In the genomic region with DNA sequence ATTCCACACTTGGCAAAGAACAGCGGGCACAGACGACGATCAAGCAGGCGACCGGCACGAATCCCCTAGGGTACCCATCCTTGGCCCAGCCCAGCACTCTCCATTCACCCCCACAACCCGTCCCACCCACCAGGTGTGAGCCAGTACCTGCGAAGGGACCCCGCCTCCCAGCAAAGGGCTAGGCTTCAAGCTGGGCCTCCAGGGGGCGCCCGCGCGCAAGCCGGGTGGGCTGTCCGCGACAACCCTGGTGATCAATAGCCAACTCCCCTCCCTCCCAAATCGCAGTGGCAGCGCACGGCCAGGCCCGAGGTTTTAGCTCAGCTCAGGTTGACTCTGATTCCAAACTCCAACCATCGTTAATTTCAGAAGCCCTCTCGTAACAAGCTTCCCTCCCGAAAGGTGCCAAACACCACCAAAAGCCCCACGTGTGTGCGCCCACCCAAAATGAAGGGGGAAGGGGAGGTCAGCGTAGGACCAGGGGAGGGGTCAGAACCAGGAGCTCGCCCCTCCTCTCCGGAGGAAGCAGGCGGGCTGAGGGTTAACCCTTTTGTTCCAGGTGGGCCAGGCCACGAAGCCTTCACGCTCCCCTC, we compare ENCODE assay signal across 1 cellular context.
TF ChIP-seq lines count a peak whose summit lies in the region.

No MANE protein-coding gene starts in this region.

TF ChIP-seq in HepG2, 621 proteins besides CTCF, POLR2A, EP300 and RAD21 (continued from another document and continues in another):
- TF ChIP-seq ZKSCAN8 (CRISPR knock-in tag; IDR thresholded peaks at IDR 0.05; ENCODE audit: borderline replicate concordance) = peak; percentile 71; the same call in 1 of the 2 replicates
- peak; percentile 99 for TF ChIP-seq ZEB1 (IDR thresholded peaks at IDR 0.05; ENCODE audit: insufficient replicate concordance, low read depth)
- TF ChIP-seq, protein P1, sequence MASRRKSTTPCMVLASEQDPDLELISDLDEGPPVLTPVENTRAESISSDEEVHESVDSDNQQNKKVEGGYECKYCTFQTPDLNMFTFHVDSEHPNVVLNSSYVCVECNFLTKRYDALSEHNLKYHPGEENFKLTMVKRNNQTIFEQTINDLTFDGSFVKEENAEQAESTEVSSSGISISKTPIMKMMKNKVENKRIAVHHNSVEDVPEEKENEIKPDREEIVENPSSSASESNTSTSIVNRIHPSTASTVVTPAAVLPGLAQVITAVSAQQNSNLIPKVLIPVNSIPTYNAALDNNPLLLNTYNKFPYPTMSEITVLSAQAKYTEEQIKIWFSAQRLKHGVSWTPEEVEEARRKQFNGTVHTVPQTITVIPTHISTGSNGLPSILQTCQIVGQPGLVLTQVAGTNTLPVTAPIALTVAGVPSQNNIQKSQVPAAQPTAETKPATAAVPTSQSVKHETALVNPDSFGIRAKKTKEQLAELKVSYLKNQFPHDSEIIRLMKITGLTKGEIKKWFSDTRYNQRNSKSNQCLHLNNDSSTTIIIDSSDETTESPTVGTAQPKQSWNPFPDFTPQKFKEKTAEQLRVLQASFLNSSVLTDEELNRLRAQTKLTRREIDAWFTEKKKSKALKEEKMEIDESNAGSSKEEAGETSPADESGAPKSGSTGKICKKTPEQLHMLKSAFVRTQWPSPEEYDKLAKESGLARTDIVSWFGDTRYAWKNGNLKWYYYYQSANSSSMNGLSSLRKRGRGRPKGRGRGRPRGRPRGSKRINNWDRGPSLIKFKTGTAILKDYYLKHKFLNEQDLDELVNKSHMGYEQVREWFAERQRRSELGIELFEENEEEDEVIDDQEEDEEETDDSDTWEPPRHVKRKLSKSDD (CRISPR knock-in tag; IDR thresholded peaks at IDR 0.05; ENCODE audit: low read depth) = 0 out of 2 replicates have a peak, but pooled peaks have one; percentile 37
- TF ChIP-seq PHF20 (CRISPR knock-in tag; IDR thresholded peaks at IDR 0.05) = peak; percentile 51; the same call in 1 of the 2 replicates
- 0 out of 2 replicates have a peak, but pooled peaks have one; percentile 48 for TF ChIP-seq MAF1 (CRISPR knock-in tag; IDR thresholded peaks at IDR 0.05; ENCODE audit: borderline replicate concordance)
- no peak for TF ChIP-seq HOXD1 (CRISPR knock-in tag; IDR thresholded peaks at IDR 0.05)
- TF ChIP-seq, protein P2, sequence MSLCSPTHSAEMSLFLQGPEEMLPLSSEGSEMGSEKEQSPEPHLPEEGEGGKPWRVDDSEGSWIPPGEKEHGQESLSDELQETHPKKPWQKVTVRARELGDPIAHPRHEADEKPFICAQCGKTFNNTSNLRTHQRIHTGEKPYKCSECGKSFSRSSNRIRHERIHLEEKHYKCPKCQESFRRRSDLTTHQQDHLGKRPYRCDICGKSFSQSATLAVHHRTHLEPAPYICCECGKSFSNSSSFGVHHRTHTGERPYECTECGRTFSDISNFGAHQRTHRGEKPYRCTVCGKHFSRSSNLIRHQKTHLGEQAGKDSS (CRISPR knock-in tag; IDR thresholded peaks at IDR 0.05; ENCODE audit: borderline replicate concordance, low read depth) = peak; percentile 78; the same call in 1 of the 2 replicates
- TF ChIP-seq SUZ12 (IDR thresholded peaks at IDR 0.05; ENCODE audit: low read depth, low read length) = no peak
- TF ChIP-seq ADNP (CRISPR knock-in tag; IDR thresholded peaks at IDR 0.05) = no peak
- TF ChIP-seq ATM (IDR thresholded peaks at IDR 0.05; ENCODE audit: borderline replicate concordance) = no peak
- TF ChIP-seq, protein P3, sequence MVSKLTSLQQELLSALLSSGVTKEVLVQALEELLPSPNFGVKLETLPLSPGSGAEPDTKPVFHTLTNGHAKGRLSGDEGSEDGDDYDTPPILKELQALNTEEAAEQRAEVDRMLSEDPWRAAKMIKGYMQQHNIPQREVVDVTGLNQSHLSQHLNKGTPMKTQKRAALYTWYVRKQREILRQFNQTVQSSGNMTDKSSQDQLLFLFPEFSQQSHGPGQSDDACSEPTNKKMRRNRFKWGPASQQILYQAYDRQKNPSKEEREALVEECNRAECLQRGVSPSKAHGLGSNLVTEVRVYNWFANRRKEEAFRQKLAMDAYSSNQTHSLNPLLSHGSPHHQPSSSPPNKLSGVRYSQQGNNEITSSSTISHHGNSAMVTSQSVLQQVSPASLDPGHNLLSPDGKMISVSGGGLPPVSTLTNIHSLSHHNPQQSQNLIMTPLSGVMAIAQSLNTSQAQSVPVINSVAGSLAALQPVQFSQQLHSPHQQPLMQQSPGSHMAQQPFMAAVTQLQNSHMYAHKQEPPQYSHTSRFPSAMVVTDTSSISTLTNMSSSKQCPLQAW (CRISPR knock-in tag; IDR thresholded peaks at IDR 0.05) = peak; percentile 84
- peak; percentile 65; the same call in 1 of the 2 replicates for TF ChIP-seq ZNF614 (CRISPR knock-in tag; IDR thresholded peaks at IDR 0.05; ENCODE audit: borderline replicate concordance)
- no peak for TF ChIP-seq KMT2B (CRISPR knock-in tag; IDR thresholded peaks at IDR 0.05)
- no peak for TF ChIP-seq HNF4G (IDR thresholded peaks at IDR 0.05; ENCODE audit: borderline replicate concordance, low read depth, low read length)
- TF ChIP-seq HNF4G (CRISPR knock-in tag; IDR thresholded peaks at IDR 0.05; ENCODE audit: borderline replicate concordance, low read depth) = peak; percentile 79; the same call in 1 of the 2 replicates
- TF ChIP-seq ZSCAN20 (CRISPR knock-in tag; IDR thresholded peaks at IDR 0.05; ENCODE audit: borderline replicate concordance) = no peak
- TF ChIP-seq, protein P4, sequence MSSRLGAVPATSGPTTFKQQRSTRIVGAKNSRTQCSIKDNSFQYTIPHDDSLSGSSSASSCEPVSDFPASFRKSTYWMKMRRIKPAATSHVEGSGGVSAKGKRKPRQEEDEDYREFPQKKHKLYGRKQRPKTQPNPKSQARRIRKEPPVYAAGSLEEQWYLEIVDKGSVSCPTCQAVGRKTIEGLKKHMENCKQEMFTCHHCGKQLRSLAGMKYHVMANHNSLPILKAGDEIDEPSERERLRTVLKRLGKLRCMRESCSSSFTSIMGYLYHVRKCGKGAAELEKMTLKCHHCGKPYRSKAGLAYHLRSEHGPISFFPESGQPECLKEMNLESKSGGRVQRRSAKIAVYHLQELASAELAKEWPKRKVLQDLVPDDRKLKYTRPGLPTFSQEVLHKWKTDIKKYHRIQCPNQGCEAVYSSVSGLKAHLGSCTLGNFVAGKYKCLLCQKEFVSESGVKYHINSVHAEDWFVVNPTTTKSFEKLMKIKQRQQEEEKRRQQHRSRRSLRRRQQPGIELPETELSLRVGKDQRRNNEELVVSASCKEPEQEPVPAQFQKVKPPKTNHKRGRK (CRISPR knock-in tag; IDR thresholded peaks at IDR 0.05) = peak; percentile 95
- TF ChIP-seq NFKB2 (CRISPR knock-in tag; IDR thresholded peaks at IDR 0.05; ENCODE audit: borderline replicate concordance) = peak; percentile 91
- TF ChIP-seq, protein P5, sequence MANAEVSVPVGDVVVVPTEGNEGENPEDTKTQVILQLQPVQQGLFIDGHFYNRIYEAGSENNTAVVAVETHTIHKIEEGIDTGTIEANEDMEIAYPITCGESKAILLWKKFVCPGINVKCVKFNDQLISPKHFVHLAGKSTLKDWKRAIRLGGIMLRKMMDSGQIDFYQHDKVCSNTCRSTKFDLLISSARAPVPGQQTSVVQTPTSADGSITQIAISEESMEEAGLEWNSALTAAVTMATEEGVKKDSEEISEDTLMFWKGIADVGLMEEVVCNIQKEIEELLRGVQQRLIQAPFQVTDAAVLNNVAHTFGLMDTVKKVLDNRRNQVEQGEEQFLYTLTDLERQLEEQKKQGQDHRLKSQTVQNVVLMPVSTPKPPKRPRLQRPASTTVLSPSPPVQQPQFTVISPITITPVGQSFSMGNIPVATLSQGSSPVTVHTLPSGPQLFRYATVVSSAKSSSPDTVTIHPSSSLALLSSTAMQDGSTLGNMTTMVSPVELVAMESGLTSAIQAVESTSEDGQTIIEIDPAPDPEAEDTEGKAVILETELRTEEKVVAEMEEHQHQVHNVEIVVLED (CRISPR knock-in tag; IDR thresholded peaks at IDR 0.05; ENCODE audit: borderline replicate concordance) = no peak
- TF ChIP-seq HNF4A (CRISPR knock-in tag; IDR thresholded peaks at IDR 0.05) = peak; percentile 16
- TF ChIP-seq ZNF652 (CRISPR knock-in tag; IDR thresholded peaks at IDR 0.05; ENCODE audit: borderline replicate concordance, low read depth) = peak; percentile 85
- TF ChIP-seq CEBPG (CRISPR knock-in tag; IDR thresholded peaks at IDR 0.05) = peak; percentile 30; the same call in 1 of the 2 replicates
- TF ChIP-seq, protein P6, sequence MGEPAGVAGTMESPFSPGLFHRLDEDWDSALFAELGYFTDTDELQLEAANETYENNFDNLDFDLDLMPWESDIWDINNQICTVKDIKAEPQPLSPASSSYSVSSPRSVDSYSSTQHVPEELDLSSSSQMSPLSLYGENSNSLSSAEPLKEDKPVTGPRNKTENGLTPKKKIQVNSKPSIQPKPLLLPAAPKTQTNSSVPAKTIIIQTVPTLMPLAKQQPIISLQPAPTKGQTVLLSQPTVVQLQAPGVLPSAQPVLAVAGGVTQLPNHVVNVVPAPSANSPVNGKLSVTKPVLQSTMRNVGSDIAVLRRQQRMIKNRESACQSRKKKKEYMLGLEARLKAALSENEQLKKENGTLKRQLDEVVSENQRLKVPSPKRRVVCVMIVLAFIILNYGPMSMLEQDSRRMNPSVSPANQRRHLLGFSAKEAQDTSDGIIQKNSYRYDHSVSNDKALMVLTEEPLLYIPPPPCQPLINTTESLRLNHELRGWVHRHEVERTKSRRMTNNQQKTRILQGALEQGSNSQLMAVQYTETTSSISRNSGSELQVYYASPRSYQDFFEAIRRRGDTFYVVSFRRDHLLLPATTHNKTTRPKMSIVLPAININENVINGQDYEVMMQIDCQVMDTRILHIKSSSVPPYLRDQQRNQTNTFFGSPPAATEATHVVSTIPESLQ (CRISPR knock-in tag; conservative IDR thresholded peaks at IDR 0.05) = no peak
- peak; percentile 57 for TF ChIP-seq NFE2L1 (CRISPR knock-in tag; IDR thresholded peaks at IDR 0.05; ENCODE audit: borderline replicate concordance)
- TF ChIP-seq NPAS2 (CRISPR knock-in tag; IDR thresholded peaks at IDR 0.05; ENCODE audit: borderline replicate concordance) = no peak
- peak; percentile 20; the same call in 1 of the 2 replicates for TF ChIP-seq ZSCAN25 (CRISPR knock-in tag; IDR thresholded peaks at IDR 0.05)
- TF ChIP-seq ZNF382 (CRISPR knock-in tag; IDR thresholded peaks at IDR 0.05; ENCODE audit: borderline replicate concordance) = no peak
- TF ChIP-seq MAFG (CRISPR knock-in tag; IDR thresholded peaks at IDR 0.05) = no peak
- TF ChIP-seq, protein P7, sequence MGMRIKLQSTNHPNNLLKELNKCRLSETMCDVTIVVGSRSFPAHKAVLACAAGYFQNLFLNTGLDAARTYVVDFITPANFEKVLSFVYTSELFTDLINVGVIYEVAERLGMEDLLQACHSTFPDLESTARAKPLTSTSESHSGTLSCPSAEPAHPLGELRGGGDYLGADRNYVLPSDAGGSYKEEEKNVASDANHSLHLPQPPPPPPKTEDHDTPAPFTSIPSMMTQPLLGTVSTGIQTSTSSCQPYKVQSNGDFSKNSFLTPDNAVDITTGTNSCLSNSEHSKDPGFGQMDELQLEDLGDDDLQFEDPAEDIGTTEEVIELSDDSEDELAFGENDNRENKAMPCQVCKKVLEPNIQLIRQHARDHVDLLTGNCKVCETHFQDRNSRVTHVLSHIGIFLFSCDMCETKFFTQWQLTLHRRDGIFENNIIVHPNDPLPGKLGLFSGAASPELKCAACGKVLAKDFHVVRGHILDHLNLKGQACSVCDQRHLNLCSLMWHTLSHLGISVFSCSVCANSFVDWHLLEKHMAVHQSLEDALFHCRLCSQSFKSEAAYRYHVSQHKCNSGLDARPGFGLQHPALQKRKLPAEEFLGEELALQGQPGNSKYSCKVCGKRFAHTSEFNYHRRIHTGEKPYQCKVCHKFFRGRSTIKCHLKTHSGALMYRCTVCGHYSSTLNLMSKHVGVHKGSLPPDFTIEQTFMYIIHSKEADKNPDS (CRISPR knock-in tag; IDR thresholded peaks at IDR 0.05) = peak; percentile 37; the same call in 1 of the 2 replicates
- TF ChIP-seq GFI1 (CRISPR knock-in tag; IDR thresholded peaks at IDR 0.05; ENCODE audit: borderline replicate concordance) = 0 out of 2 replicates have a peak, but pooled peaks have one; percentile 58
- TF ChIP-seq RXRB (CRISPR knock-in tag; IDR thresholded peaks at IDR 0.05; ENCODE audit: borderline replicate concordance) = peak; percentile 61
- peak; percentile 83 for TF ChIP-seq ZMYM4 (CRISPR knock-in tag; IDR thresholded peaks at IDR 0.05)
- peak; percentile 94; the same call in 1 of the 2 replicates for TF ChIP-seq ZNF839 (CRISPR knock-in tag; IDR thresholded peaks at IDR 0.05; ENCODE audit: borderline replicate concordance)
- TF ChIP-seq, protein P8, sequence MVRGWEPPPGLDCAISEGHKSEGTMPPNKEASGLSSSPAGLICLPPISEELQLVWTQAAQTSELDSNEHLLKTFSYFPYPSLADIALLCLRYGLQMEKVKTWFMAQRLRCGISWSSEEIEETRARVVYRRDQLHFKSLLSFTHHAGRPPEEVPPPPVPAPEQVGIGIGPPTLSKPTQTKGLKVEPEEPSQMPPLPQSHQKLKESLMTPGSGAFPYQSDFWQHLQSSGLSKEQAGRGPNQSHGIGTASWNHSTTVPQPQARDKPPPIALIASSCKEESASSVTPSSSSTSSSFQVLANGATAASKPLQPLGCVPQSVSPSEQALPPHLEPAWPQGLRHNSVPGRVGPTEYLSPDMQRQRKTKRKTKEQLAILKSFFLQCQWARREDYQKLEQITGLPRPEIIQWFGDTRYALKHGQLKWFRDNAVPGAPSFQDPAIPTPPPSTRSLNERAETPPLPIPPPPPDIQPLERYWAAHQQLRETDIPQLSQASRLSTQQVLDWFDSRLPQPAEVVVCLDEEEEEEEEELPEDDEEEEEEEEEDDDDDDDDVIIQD (CRISPR knock-in tag; IDR thresholded peaks at IDR 0.05; ENCODE audit: low read depth) = peak; percentile 43; the same call in 1 of the 2 replicates
- TF ChIP-seq MTF2 (CRISPR knock-in tag; IDR thresholded peaks at IDR 0.05; ENCODE audit: borderline replicate concordance) = peak; percentile 93; the same call in 1 of the 2 replicates
- TF ChIP-seq ZNF44 (CRISPR knock-in tag; IDR thresholded peaks at IDR 0.05) = no peak
- TF ChIP-seq ZNF83 (CRISPR knock-in tag; IDR thresholded peaks at IDR 0.05; ENCODE audit: borderline replicate concordance) = peak; percentile 75
- peak; percentile 43; the same call in 1 of the 2 replicates for TF ChIP-seq GATAD1 (CRISPR knock-in tag; IDR thresholded peaks at IDR 0.05)
- TF ChIP-seq, protein P9, sequence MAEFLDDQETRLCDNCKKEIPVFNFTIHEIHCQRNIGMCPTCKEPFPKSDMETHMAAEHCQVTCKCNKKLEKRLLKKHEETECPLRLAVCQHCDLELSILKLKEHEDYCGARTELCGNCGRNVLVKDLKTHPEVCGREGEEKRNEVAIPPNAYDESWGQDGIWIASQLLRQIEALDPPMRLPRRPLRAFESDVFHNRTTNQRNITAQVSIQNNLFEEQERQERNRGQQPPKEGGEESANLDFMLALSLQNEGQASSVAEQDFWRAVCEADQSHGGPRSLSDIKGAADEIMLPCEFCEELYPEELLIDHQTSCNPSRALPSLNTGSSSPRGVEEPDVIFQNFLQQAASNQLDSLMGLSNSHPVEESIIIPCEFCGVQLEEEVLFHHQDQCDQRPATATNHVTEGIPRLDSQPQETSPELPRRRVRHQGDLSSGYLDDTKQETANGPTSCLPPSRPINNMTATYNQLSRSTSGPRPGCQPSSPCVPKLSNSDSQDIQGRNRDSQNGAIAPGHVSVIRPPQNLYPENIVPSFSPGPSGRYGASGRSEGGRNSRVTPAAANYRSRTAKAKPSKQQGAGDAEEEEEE (CRISPR knock-in tag; IDR thresholded peaks at IDR 0.05; ENCODE audit: borderline replicate concordance) = no peak; the same call in 1 of the 2 replicates
- TF ChIP-seq HNRNPH1 (optimal IDR thresholded peaks at IDR 0.05; ENCODE audit: low read depth, low read length) = no peak
- TF ChIP-seq MIXL1 (CRISPR knock-in tag; IDR thresholded peaks at IDR 0.05) = peak; percentile 57; the same call in 1 of the 2 replicates
- peak; percentile 61; the same call in 1 of the 2 replicates for TF ChIP-seq MIER3 (CRISPR knock-in tag; IDR thresholded peaks at IDR 0.05; ENCODE audit: borderline replicate concordance)
